23 cellular contexts compared by ENCODE assay signal in genomic region chr20:11443382-11444119, GRCh38.
"Had no signal": no experiment of that assay in that cellular context is flagged by ENCODE, and none has a peak within 500 bp of the region (broad histone marks: within the 10 kb centered on the region; RNA-seq: fewer than 3 reads in every experiment).

No MANE protein-coding gene starts in this region.

- H3K27ac ChIP-seq: colonic mucosa, hepatocyte, neutrophil, psoas muscle, right lobe of liver, thoracic aorta, transverse colon had no signal

- H3K27me3 ChIP-seq: colonic mucosa, hepatocyte, neutrophil, right lobe of liver, transverse colon had no signal

- H3K9me3 Mint-ChIP-seq: endodermal cell; stimulated activated naive CD8-positive, alpha-beta T cell treated with anti-CD3 and anti-CD28 coated beads, Interleukin-15, Interleukin-2, amounts not matched to agents 100 ng/mL and 50 ng/mL, for 24 hours had no signal

- H3K4me1 ChIP-seq: colonic mucosa, right lobe of liver, transverse colon had no signal

- H3K4me1 Mint-ChIP-seq: memory B cell; stimulated activated memory B cell treated with anti-CD40 and anti-IgM and Interleukin-4, amounts not matched to agents 10 μg/mL and 1 μg/mL and 100 μg/mL, for 72 hours had no signal

- H3K27ac Mint-ChIP-seq: endodermal cell; memory B cell; natural killer cell treated with Interleukin-12 subunit alpha and Interleukin-12 subunit beta and Interleukin-15 and Interleukin-18, amount 100 ng/mL, for 72 hours; stimulated activated memory B cell treated with anti-CD40 and anti-IgM and Interleukin-4, amounts not matched to agents 10 μg/mL and 1 μg/mL and 100 μg/mL, for 72 hours; stimulated activated naive CD8-positive, alpha-beta T cell treated with anti-CD3 and anti-CD28 coated beads, Interleukin-15, Interleukin-2, amounts not matched to agents 100 ng/mL and 50 ng/mL, for 24 hours had no signal

- DNase-seq: colonic mucosa; dermis blood vessel endothelial cell; effector CD4-positive, alpha-beta T cell; endodermal cell; erythroblast; foreskin melanocyte; head of caudate nucleus; islet precursor cell; midbrain; psoas muscle; retina; right lobe of liver; stimulated activated CD4-positive, alpha-beta T cell treated with anti-CD3 and anti-CD28 coated beads, Interleukin-15, amount 100 ng/mL, for 24 hours; stimulated activated CD4-positive, alpha-beta T cell treated with anti-CD3 and anti-CD28 coated beads, Interleukin-1b, Interleukin-23, amount 100 ng/mL, for 48 hours; stimulated activated CD4-positive, alpha-beta T cell treated with anti-CD3 and anti-CD28 coated beads, Interleukin-4, amount 100 ng/mL, for 24 hours; transverse colon had no signal

- H3K4me3 ChIP-seq: colonic mucosa, hepatocyte, psoas muscle, right lobe of liver, thoracic aorta, transverse colon had no signal

- H3K36me3 Mint-ChIP-seq: memory B cell; natural killer cell treated with Interleukin-12 subunit alpha and Interleukin-12 subunit beta and Interleukin-15 and Interleukin-18, amount 100 ng/mL, for 72 hours; stimulated activated memory B cell treated with anti-CD40 and anti-IgM and Interleukin-4, amounts not matched to agents 10 μg/mL and 1 μg/mL and 100 μg/mL, for 72 hours had no signal

- H3K9me3 ChIP-seq: colonic mucosa, neutrophil, psoas muscle, right lobe of liver, thoracic aorta, transverse colon had no signal

- H3K27me3 Mint-ChIP-seq: memory B cell; natural killer cell treated with Interleukin-12 subunit alpha and Interleukin-12 subunit beta and Interleukin-15 and Interleukin-18, amount 100 ng/mL, for 72 hours; stimulated activated memory B cell treated with anti-CD40 and anti-IgM and Interleukin-4, amounts not matched to agents 10 μg/mL and 1 μg/mL and 100 μg/mL, for 72 hours; stimulated activated naive CD8-positive, alpha-beta T cell treated with anti-CD3 and anti-CD28 coated beads, Interleukin-15, Interleukin-2, amounts not matched to agents 100 ng/mL and 50 ng/mL, for 24 hours had no signal

- H3K4me2 ChIP-seq: hepatocyte had no signal

- H3K36me3 ChIP-seq: colonic mucosa, neutrophil, right lobe of liver, thoracic aorta, transverse colon had no signal

- H3K79me2 ChIP-seq: hepatocyte had no signal

- H2AFZ ChIP-seq: hepatocyte had no signal

- H3K4me3 Mint-ChIP-seq: endodermal cell; memory B cell; natural killer cell treated with Interleukin-12 subunit alpha and Interleukin-12 subunit beta and Interleukin-15 and Interleukin-18, amount 100 ng/mL, for 72 hours; stimulated activated memory B cell treated with anti-CD40 and anti-IgM and Interleukin-4, amounts not matched to agents 10 μg/mL and 1 μg/mL and 100 μg/mL, for 72 hours; stimulated activated naive CD8-positive, alpha-beta T cell treated with anti-CD3 and anti-CD28 coated beads, Interleukin-15, Interleukin-2, amounts not matched to agents 100 ng/mL and 50 ng/mL, for 24 hours had no signal
